Comparison of ENCODE assay signal across 1 cellular context in genomic region chr1:35222322-35223108, GRCh38.
TF ChIP-seq lines count a peak whose summit lies in the region.

No MANE protein-coding gene starts in this region.

TF ChIP-seq in K562, 482 proteins besides CTCF, POLR2A, EP300 and RAD21 (continued from another document):
- TF ChIP-seq NR2C2 (CRISPR knock-in tag; IDR thresholded peaks at IDR 0.05): no peak
- TF ChIP-seq NR2C2 (tag; IDR thresholded peaks at IDR 0.05): no peak
- no peak for TF ChIP-seq PRPF4 (IDR thresholded peaks at IDR 0.05; ENCODE audit: insufficient read depth, low read depth, low read length, poor library complexity, severe bottlenecking)
- TF ChIP-seq NCOR1 (IDR thresholded peaks at IDR 0.05): peak; percentile 34; the same call in 1 of the 2 replicates
- TF ChIP-seq HMBOX1 (IDR thresholded peaks at IDR 0.05): no peak
- peak; percentile 61 for TF ChIP-seq CBFA2T3 (IDR thresholded peaks at IDR 0.05)
- TF ChIP-seq GTF2A2 (tag; IDR thresholded peaks at IDR 0.05): no peak
- peak; percentile 63 for TF ChIP-seq NFIC (IDR thresholded peaks at IDR 0.05)
- no peak for TF ChIP-seq RFX1 (IDR thresholded peaks at IDR 0.05)
- no peak for TF ChIP-seq ZNF124 (CRISPR knock-in tag; IDR thresholded peaks at IDR 0.05)
- peak; percentile 45; the same call in 1 of the 2 replicates for TF ChIP-seq CBFA2T2 (conservative IDR thresholded peaks at IDR 0.05)
- TF ChIP-seq PYGO2 (tag; IDR thresholded peaks at IDR 0.05): no peak
- no peak for TF ChIP-seq ARID4B (CRISPR knock-in tag; IDR thresholded peaks at IDR 0.05)
